ENCODE assay signal across 1 cellular context in genomic region chr19:50417138-50417849, GRCh38.
TF ChIP-seq lines count a peak whose summit lies in the region.

No MANE protein-coding gene starts in this region.

TF ChIP-seq in HepG2, 621 proteins besides CTCF, POLR2A, EP300 and RAD21 (continued from another document):
- TF ChIP-seq ZNF687 (CRISPR knock-in tag; IDR thresholded peaks at IDR 0.05), result 0 out of 2 replicates have a peak, but pooled peaks have one; percentile 14
- TF ChIP-seq AGO2 (optimal IDR thresholded peaks at IDR 0.05; ENCODE audit: low read depth, low read length), result peak; percentile 22
- peak; percentile 48 for TF ChIP-seq SRSF1 (optimal IDR thresholded peaks at IDR 0.05; ENCODE audit: low read depth, low read length)
- TF ChIP-seq MNT (IDR thresholded peaks at IDR 0.05), result no peak
- TF ChIP-seq KMT2B (CRISPR knock-in tag; IDR thresholded peaks at IDR 0.05), result no peak
